ENCODE assay signal across 7 cellular contexts in the genomic region with DNA sequence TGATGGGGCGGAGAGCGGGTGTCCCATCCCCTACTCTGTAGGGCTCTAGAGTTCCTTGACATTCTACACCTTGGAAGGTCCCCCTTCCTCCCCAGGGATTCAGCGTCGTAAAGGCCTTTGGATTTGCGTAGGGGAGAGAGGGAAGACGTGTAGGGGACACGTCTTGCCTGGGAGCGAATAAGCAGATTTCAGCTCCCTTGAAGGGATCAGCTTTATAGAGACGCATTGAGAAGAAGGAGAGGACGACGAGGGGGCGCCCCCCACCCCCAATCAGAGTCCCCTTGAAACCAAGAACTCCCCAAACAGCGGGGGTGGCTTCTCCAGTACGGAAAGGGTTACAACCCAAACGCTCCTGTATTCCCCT. TPM values are rescaled to one million over a fixed set of nuclear protein-coding genes. Genes with fewer than 3 reads are reported as not detected.
DNase-seq lines count a peak whose midpoint lies in the region; TF ChIP-seq lines count a peak whose summit lies in the region.

No MANE protein-coding gene starts in this region.

- peaks cover 13% of the 10 kb centered on the region for H3K4me1 ChIP-seq in HAP-1
- peaks cover 21% of the 10 kb centered on the region for H3K4me1 ChIP-seq in SJSA1 (replicated peaks)

- H3K27ac Mint-ChIP-seq in progenitor cell of endocrine pancreas, result peak overlapping the region; percentile 93

- TF ChIP-seq POLR2A in erythroblast (IDR thresholded peaks at IDR 0.05; ENCODE audit: low read length), result no peak

- in situ Hi-C loops in HAP-1 (cut with MboI; ENCODE audit: low sequenced_read_pairs), result no loop called here

- H3K4me1 Mint-ChIP-seq in progenitor cell of endocrine pancreas (ENCODE audit: low read depth), result peaks cover 10% of the 10 kb centered on the region

- H3K27me3 Mint-ChIP-seq in progenitor cell of endocrine pancreas, result peaks cover 8% of the 10 kb centered on the region

- no peaks in the 10 kb centered on the region for H3K9me3 Mint-ChIP-seq in progenitor cell of endocrine pancreas (ENCODE audit: low read depth)

- H3K27me3 ChIP-seq in HAP-1 (ENCODE audit: low read depth), result no peaks in the 10 kb centered on the region
- H3K27me3 ChIP-seq in SJSA1 (replicated peaks), result no peaks in the 10 kb centered on the region

- no peaks in the 10 kb centered on the region for H3K9me3 ChIP-seq in HAP-1
- no peaks in the 10 kb centered on the region for H3K9me3 ChIP-seq in SJSA1 (replicated peaks)

- H3K36me3 ChIP-seq in HAP-1 (replicated peaks) (no peaks in the 10 kb centered on the region), SJSA1 (peaks cover 10% of the 10 kb centered on the region; the same call in 1 of the 2 replicates)

- DNase-seq in HAP-1 (ENCODE audit: low spot score in 2 of 2), result peak in 1 of 2 experiments; percentile 20
- no peak for DNase-seq in SJSA1 (ENCODE audit: low read depth in 1 of 2, low spot score in 2 of 2)
- peak; percentile 50 for DNase-seq in fibroblast of mammary gland (ENCODE audit: low read depth)
- DNase-seq in progenitor cell of endocrine pancreas (ENCODE audit: low spot score, unreplicated experiment), result no peak
- DNase-seq in NCI-H187 treated with DMSO at 0.1 percent for 48 hours (lab: John Stamatoyannopoulos, UW), result no peak
- DNase-seq in GM10266 (ENCODE audit: extremely low spot score), result no peak
- no peak for DNase-seq in erythroblast (lab: John Stamatoyannopoulos, UW)

- H3K36me3 Mint-ChIP-seq in progenitor cell of endocrine pancreas (ENCODE audit: insufficient read depth), result peaks cover 5% of the 10 kb centered on the region

- H3K27ac ChIP-seq in SJSA1, result 0 out of 2 replicates have a peak overlapping the region, but pooled peaks have one; percentile 7

- TF ChIP-seq CTCF in fibroblast of mammary gland (conservative IDR thresholded peaks at IDR 0.05; ENCODE audit: control insufficient read depth, insufficient read depth, low read depth, low read length) (no peak), progenitor cell of endocrine pancreas (IDR thresholded peaks at IDR 0.05; ENCODE audit: unreplicated experiment) (no peak), GM10266 (IDR thresholded peaks at IDR 0.05; ENCODE audit: control insufficient read depth, insufficient read depth, low read depth, missing control alignments) (no peak)

- peak overlapping the region; percentile 99 for H3K4me3 Mint-ChIP-seq in progenitor cell of endocrine pancreas (ENCODE audit: low read depth)

- H3K4me3 ChIP-seq in HAP-1 (peak overlapping the region; percentile 43), SJSA1 (peak overlapping the region; percentile 47), fibroblast of mammary gland (ENCODE audit: control insufficient read depth, low read depth, low read length) (peak overlapping the region; percentile 97)

RNA-seq across cellular contexts. Expression of a gene that starts 0.3 kb away (rescaled TPM):
- 19.8 and 27.0 TPM in 2 replicates for total RNA-seq in SJSA1 (2014; rRNA removed; shearing (Covaris generic))
- total RNA-seq in progenitor cell of endocrine pancreas, result 89.5 and 101 TPM in 2 replicates

RNA-seq across cellular contexts. Expression of a gene that starts 24.9 kb away (rescaled TPM):
- not detected in 2 replicates for total RNA-seq in SJSA1 (2014; rRNA removed; shearing (Covaris generic))
- 0.58 TPM in 1 of 2 replicates, not detected in the other for total RNA-seq in progenitor cell of endocrine pancreas

RNA-seq across cellular contexts. Expression of a gene that starts 51.0 kb away (rescaled TPM):
- total RNA-seq in SJSA1 (2014; rRNA removed; shearing (Covaris generic)), result 273 and 358 TPM in 2 replicates
- total RNA-seq in progenitor cell of endocrine pancreas, result 316 and 327 TPM in 2 replicates

Comparison
In these comparisons a context has a peak if more than half of its experiments do, and no peak if none do; other contexts are left out.
1. H3K4me3 ChIP-seq: peak in every context shown above with its lines; median percentile 97 in fibroblast of mammary gland; 47 in SJSA1; 43 in HAP-1.